Comparison of ENCODE assay signal across 13 cellular contexts in the genomic region with DNA sequence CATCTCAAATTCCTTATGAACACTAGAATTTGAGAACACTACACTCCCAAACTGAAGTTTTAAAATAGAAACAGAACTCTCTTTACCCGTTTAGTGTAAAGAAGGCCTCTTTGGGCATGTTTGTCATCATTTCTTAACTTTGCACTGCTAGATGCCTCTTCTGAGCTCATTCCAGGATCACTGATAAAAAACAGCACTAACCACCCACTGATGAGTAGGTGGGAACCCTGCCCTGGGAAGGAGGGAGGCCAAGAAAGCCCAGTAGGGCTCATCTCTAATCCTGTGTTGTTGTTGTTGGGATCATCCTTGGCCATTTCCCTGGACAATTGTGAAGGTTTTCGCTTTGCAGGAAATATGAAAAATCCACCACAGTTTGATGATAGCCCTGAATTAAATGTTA.
DNase-seq lines count a peak whose midpoint lies in the region; ATAC-seq, FAIRE-seq and TF ChIP-seq lines count a peak whose summit lies in the region.
"Had no signal": no experiment of that assay in that cellular context is flagged by ENCODE, and none has a peak within 500 bp of the region (broad histone marks: within the 10 kb centered on the region; RNA-seq: fewer than 3 reads in every experiment).

No MANE protein-coding gene starts in this region.

- H3K9me3 ChIP-seq in K562 (replicated peaks; ENCODE audit: control insufficient read depth, insufficient read depth, low read depth, low read length), result no peaks in the 10 kb centered on the region
- no peaks in the 10 kb centered on the region for H3K9me3 ChIP-seq in vagina
- H3K9me3 ChIP-seq in aorta (ENCODE audit: control insufficient read depth, low read length), result no peaks in the 10 kb centered on the region
- H3K9me3 ChIP-seq: heart left ventricle, neutrophil had no signal

- H3K4me3 Mint-ChIP-seq in activated T-cell treated with anti-CD3 and anti-CD28 coated beads, Interleukin-2, amount 50 U/mL, for 72 hours, result no peak overlapping the region
- H3K4me3 Mint-ChIP-seq: type B pancreatic cell had no signal

- H2AFZ ChIP-seq in K562 (ENCODE audit: low read depth, low read length), result no peak overlapping the region

- H3K9me1 ChIP-seq in K562 (ENCODE audit: control insufficient read depth, insufficient read depth, low read length), result no peaks in the 10 kb centered on the region

- H3K4me3 ChIP-seq in K562, result no peak overlapping the region
- no peak overlapping the region for H3K4me3 ChIP-seq in vagina
- no peak overlapping the region for H3K4me3 ChIP-seq in aorta (ENCODE audit: low read length in 2 of 2)
- H3K4me3 ChIP-seq in H7 (ENCODE audit: insufficient read depth, low read depth, low read length), result no peak overlapping the region
- H3K4me3 ChIP-seq: heart left ventricle had no signal

- H3K36me3 ChIP-seq in K562 (ENCODE audit: control insufficient read depth, insufficient read depth, low read length), result no peaks in the 10 kb centered on the region
- H3K36me3 ChIP-seq in vagina, result no peaks in the 10 kb centered on the region
- H3K36me3 ChIP-seq in aorta (ENCODE audit: control insufficient read depth in 1 of 2, insufficient read depth in 2 of 2, low read length in 1 of 2), result no peaks in the 10 kb centered on the region
- H3K36me3 ChIP-seq in H7 (replicated peaks; ENCODE audit: control insufficient read depth, insufficient read depth, low read length), result no peaks in the 10 kb centered on the region
- H3K36me3 ChIP-seq: heart left ventricle, neutrophil had no signal

- H3K27ac ChIP-seq in K562 (ENCODE audit: extremely low read depth, low read depth, low read length) (no peak overlapping the region), vagina (peak overlapping the region; percentile 73), aorta (ENCODE audit: low read depth in 1 of 2, low read length in 2 of 2) (peak overlapping the region in 1 of 2 donors; percentile 32)
- H3K27ac ChIP-seq: neutrophil had no signal

- no TSS peak for BruUV-seq in K562 (replicated peaks; lab: Mats Ljungman, UMichigan)

- no peak for TF ChIP-seq POLR2A in K562 (conservative IDR thresholded peaks at IDR 0.05)
- TF ChIP-seq POLR2A in vagina (IDR thresholded peaks at IDR 0.05), result no peak

- peak overlapping the region; percentile 69 for H3K27ac Mint-ChIP-seq in activated T-cell treated with anti-CD3 and anti-CD28 coated beads, Interleukin-2, amount 50 U/mL, for 72 hours

- CTCF ChIA-PET in K562 (lab: Yijun Ruan, JAX; ENCODE audit: low intra/inter-chr PET ratio), result no interaction called here

- POLR2A ChIA-PET in K562 (lab: Yijun Ruan, JAX), result interaction anchor here (1.2 kb wide), 1 partner anchor 11 kb away, joined by 3 read pairs; no protein-coding TSS in a partner anchor

- intact Hi-C loops in K562 (cut with micrococcal nuclease), result no loop called here
- intact Hi-C loops in vagina (cut with DNase I), result no loop called here
- intact Hi-C loops in aorta (cut with DNase I), result loop anchor here in 1 of 2 donors (5.0 to 10.0 kb wide), 3 partner anchors 34 to 151 kb away; no protein-coding TSS in a partner anchor

- H3K27me3 ChIP-seq in K562 (ENCODE audit: control insufficient read depth in 2 of 2, insufficient read depth in 2 of 2, low read length in 2 of 2), result no peaks in the 10 kb centered on the region
- no peaks in the 10 kb centered on the region for H3K27me3 ChIP-seq in vagina
- no peaks in the 10 kb centered on the region for H3K27me3 ChIP-seq in aorta (ENCODE audit: control insufficient read depth in 1 of 2, insufficient read depth in 2 of 2, low read length in 1 of 2)
- H3K27me3 ChIP-seq in H7 (ENCODE audit: control insufficient read depth, insufficient read depth, low read length), result no peaks in the 10 kb centered on the region
- H3K27me3 ChIP-seq: heart left ventricle, neutrophil had no signal

- peaks cover 0 to 2% of the 10 kb centered on the region in 2 donors for H3K9me3 Mint-ChIP-seq in activated T-cell treated with anti-CD3 and anti-CD28 coated beads, Interleukin-2, amount 50 U/mL, for 72 hours

- H3K4me2 ChIP-seq in K562 (ENCODE audit: insufficient read depth, low read length), result no peak overlapping the region

- 30% methylated on average over 2 of the region's 2 CpGs for WGBS in K562 (ENCODE audit: insufficient coverage, low coverage, missing lambda C conversion rate)
- 76 to 80% methylated on average over 2 of the region's 2 CpGs for WGBS in aorta, 2 donors

- H3K4me1 Mint-ChIP-seq in activated T-cell treated with anti-CD3 and anti-CD28 coated beads, Interleukin-2, amount 50 U/mL, for 72 hours (ENCODE audit: low read depth), result peaks cover 46% of the 10 kb centered on the region

- no peaks in the 10 kb centered on the region for H3K27me3 Mint-ChIP-seq in activated T-cell treated with anti-CD3 and anti-CD28 coated beads, Interleukin-2, amount 50 U/mL, for 72 hours (ENCODE audit: low read depth)
- H3K27me3 Mint-ChIP-seq: type B pancreatic cell had no signal

- TF ChIP-seq CTCF in K562 (IDR thresholded peaks at IDR 0.05 in 2 of 3, conservative IDR thresholded peaks at IDR 0.05 in 1 of 3; ENCODE audit: insufficient read depth in 2 of 3, low read depth in 1 of 3, low read length in 3 of 3), result no peak
- TF ChIP-seq CTCF in vagina (IDR thresholded peaks at IDR 0.05), result no peak

- H3K4me1 ChIP-seq in K562 (replicated peaks in 1 of 2; ENCODE audit: control insufficient read depth in 2 of 2, insufficient read depth in 2 of 2, low read length in 2 of 2) (no peaks in the 10 kb centered on the region; a peak in 2 of 5 replicates), vagina (peaks cover 37% of the 10 kb centered on the region), aorta (ENCODE audit: control insufficient read depth in 1 of 2, insufficient read depth in 2 of 2, low read length in 2 of 2) (peaks cover 0 to 2% of the 10 kb centered on the region in 2 donors)

- peak in 1 of 2 donors; percentile 67 for ATAC-seq in activated T-cell treated with anti-CD3 and anti-CD28 coated beads, Interleukin-2, amount 50 U/mL, for 72 hours (replicated peaks in 1 of 2)
- no peak for ATAC-seq in K562
- no peak for ATAC-seq in aorta (ENCODE audit: low FRiP score)
- no peak for ATAC-seq in GM18517 (IDR thresholded peaks at IDR 0.05; ENCODE audit: unreplicated experiment)

- no peak for TF ChIP-seq EP300 in K562 (IDR thresholded peaks at IDR 0.05; ENCODE audit: low read length)

- FAIRE-seq in K562 (lab: Jason Lieb, UNC), result no peak
- FAIRE-seq: HTR-8/SVneo had no signal

- no peak overlapping the region for H3K9ac ChIP-seq in K562 (ENCODE audit: insufficient read depth in 1 of 2, low read depth in 2 of 2, low read length in 2 of 2)

- in situ Hi-C loops in K562 (cut with MboI), result no loop called here

- H3K36me3 Mint-ChIP-seq in activated T-cell treated with anti-CD3 and anti-CD28 coated beads, Interleukin-2, amount 50 U/mL, for 72 hours (ENCODE audit: insufficient read depth in 2 of 2), result peaks cover 0 to 2% of the 10 kb centered on the region in 2 donors
- H3K36me3 Mint-ChIP-seq: type B pancreatic cell had no signal

- no peak for DNase-seq in activated T-cell treated with anti-CD3 and anti-CD28 coated beads, Interleukin-2, amount 50 U/mL, for 72 hours
- no peak for DNase-seq in activated T-cell treated with anti-CD3 and anti-CD28 coated beads, Interleukin-2, amount 50 U/mL, for 1 hour
- DNase-seq in K562 (ENCODE audit: extremely low read depth in 1 of 4, low spot score in 3 of 4) (peak in 2 of 4 experiments; percentile 9 to 24), iPS-NIHi7 (ENCODE audit: extremely low spot score) (peak; percentile 22), vagina (ENCODE audit: extremely low spot score in 2 of 2) (no peak), aorta (no peak), H7 (no peak)
- DNase-seq: heart left ventricle, NCI-H1048 had no signal

- H3K79me2 ChIP-seq in K562 (ENCODE audit: control insufficient read depth, insufficient read depth, low read length), result no peaks in the 10 kb centered on the region

- no peak for TF ChIP-seq RAD21 in K562 (CRISPR knock-in tag; conservative IDR thresholded peaks at IDR 0.05 in 1 of 2, IDR thresholded peaks at IDR 0.05 in 1 of 2)

- H4K20me1 ChIP-seq in K562 (replicated peaks; ENCODE audit: control insufficient read depth, insufficient read depth, low read length), result no peaks in the 10 kb centered on the region

TF ChIP-seq in K562, 482 proteins besides CTCF, POLR2A, EP300 and RAD21:
- TF ChIP-seq, protein P1, sequence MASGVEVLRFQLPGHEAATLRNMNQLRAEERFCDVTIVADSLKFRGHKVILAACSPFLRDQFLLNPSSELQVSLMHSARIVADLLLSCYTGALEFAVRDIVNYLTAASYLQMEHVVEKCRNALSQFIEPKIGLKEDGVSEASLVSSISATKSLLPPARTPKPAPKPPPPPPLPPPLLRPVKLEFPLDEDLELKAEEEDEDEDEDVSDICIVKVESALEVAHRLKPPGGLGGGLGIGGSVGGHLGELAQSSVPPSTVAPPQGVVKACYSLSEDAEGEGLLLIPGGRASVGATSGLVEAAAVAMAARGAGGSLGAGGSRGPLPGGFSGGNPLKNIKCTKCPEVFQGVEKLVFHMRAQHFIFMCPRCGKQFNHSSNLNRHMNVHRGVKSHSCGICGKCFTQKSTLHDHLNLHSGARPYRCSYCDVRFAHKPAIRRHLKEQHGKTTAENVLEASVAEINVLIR (CRISPR knock-in tag; IDR thresholded peaks at IDR 0.05), result no peak
- TF ChIP-seq EGR1 (conservative IDR thresholded peaks at IDR 0.05), result peak; percentile 89
